Comparison of ENCODE assay signal across 2 cellular contexts in genomic region chr2:47595115-47595514, GRCh38.
TF ChIP-seq lines count a peak whose summit lies in the region.

No MANE protein-coding gene starts in this region.

TF ChIP-seq in H1, 55 proteins besides CTCF, POLR2A, EP300 and RAD21:
- TF ChIP-seq CREB1 (IDR thresholded peaks at IDR 0.05), result no peak
- no peak for TF ChIP-seq KDM5A (IDR thresholded peaks at IDR 0.05; ENCODE audit: low read length)
- no peak for TF ChIP-seq SIX5 (IDR thresholded peaks at IDR 0.05; ENCODE audit: low read depth, low read length)
- no peak for TF ChIP-seq GTF2F1 (IDR thresholded peaks at IDR 0.05; ENCODE audit: borderline replicate concordance, low read depth, low read length)
- no peak for TF ChIP-seq CTBP2 (IDR thresholded peaks at IDR 0.05; ENCODE audit: borderline replicate concordance, insufficient read depth, insufficient read length, low read length)

TF ChIP-seq in liver, 16 proteins besides CTCF, POLR2A, EP300 and RAD21:
- no peak for TF ChIP-seq FOXA2 (IDR thresholded peaks at IDR 0.05)
- peak; percentile 73 to 80 for TF ChIP-seq HNF4A (conservative IDR thresholded peaks at IDR 0.05)
- TF ChIP-seq RXRA (IDR thresholded peaks at IDR 0.05), result peak in 1 of 2 donors; percentile 7
